Comparison of ENCODE assay signal across 8 cellular contexts in the genomic region with DNA sequence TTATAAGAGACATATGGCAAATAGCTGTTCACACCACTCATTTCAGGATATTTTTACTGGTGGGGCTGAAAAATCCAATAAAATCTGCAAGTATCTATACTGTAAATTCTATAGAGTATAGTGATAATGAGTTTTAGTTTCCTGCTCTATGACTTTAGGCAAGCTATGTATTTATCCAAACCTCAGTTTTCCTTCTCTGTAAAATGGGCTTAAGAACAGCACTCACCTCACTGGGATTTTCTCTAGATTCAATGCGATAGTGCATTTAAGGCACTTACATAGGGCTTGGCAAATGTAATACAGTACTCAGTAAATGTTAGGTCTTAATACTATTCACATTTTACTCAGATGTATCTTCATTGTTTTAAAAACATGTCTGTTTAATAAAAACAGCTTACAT.
"Had no signal": no experiment of that assay in that cellular context is flagged by ENCODE, and none has a peak within 500 bp of the region (broad histone marks: within the 10 kb centered on the region; RNA-seq: fewer than 3 reads in every experiment).

No MANE protein-coding gene starts in this region.

- FAIRE-seq: HTR-8/SVneo had no signal

- H3K27ac Mint-ChIP-seq: IgD-negative memory B cell had no signal

- H3K36me3 Mint-ChIP-seq: IgD-negative memory B cell had no signal

- H3K27ac ChIP-seq: HL-60, KMS-11 had no signal

- H3K4me3 Mint-ChIP-seq: IgD-negative memory B cell had no signal

- H3K9ac ChIP-seq: KMS-11 had no signal

- H3K9me3 Mint-ChIP-seq: IgD-negative memory B cell had no signal

- H3K4me1 Mint-ChIP-seq: IgD-negative memory B cell had no signal

- DNase-seq: IMR-90, Karpas-422, KBM-7, KG1 had no signal

- H3K4me2 ChIP-seq: KMS-11 had no signal
